In genomic region chr4:14169460-14169859, GRCh38 we compare ENCODE assay signal across 17 cellular contexts.
DNase-seq lines count a peak whose midpoint lies in the region; ATAC-seq, FAIRE-seq and TF ChIP-seq lines count a peak whose summit lies in the region.
"Had no signal": no experiment of that assay in that cellular context is flagged by ENCODE, and none has a peak within 500 bp of the region (broad histone marks: within the 10 kb centered on the region; RNA-seq: fewer than 3 reads in every experiment).

No MANE protein-coding gene starts in this region.

- no peak overlapping the region for H3K4me3 Mint-ChIP-seq in activated CD8-positive, alpha-beta T cell treated with anti-CD3 and anti-CD28 coated beads for 36 hours
- H3K4me3 Mint-ChIP-seq: activated T-cell treated with anti-CD3 and anti-CD28 coated beads, Interleukin-2, amount 50 U/mL, for 24 hours; immature natural killer cell; T-helper 17 cell had no signal

- H3K4me1 ChIP-seq in A549 (peaks cover 21% of the 10 kb centered on the region), adipocyte (ENCODE audit: control insufficient read depth, insufficient read depth, low read length) (peaks cover 16% of the 10 kb centered on the region)
- H3K4me1 ChIP-seq: Caco-2, Peyer's patch had no signal

- ATAC-seq in A549 (no peak), HG03280 (IDR thresholded peaks at IDR 0.05; ENCODE audit: unreplicated experiment) (no peak)
- ATAC-seq in activated CD8-positive, alpha-beta T cell treated with anti-CD3 and anti-CD28 coated beads for 36 hours, result no peak
- ATAC-seq: gastroesophageal sphincter, HepG2, T-helper 17 cell had no signal

- TF ChIP-seq RAD21 in A549 (conservative IDR thresholded peaks at IDR 0.05 in 1 of 2, IDR thresholded peaks at IDR 0.05 in 1 of 2), result no peak

- CTCF ChIA-PET in A549 (lab: Yijun Ruan, JAX), result interaction anchor here (0.6 to 1.1 kb wide), 2 partner anchors 513 to 552 kb away, joined by 3 to 4 read pairs; no protein-coding TSS in a partner anchor
- CTCF ChIA-PET in activated CD8-positive, alpha-beta T cell treated with anti-CD3 and anti-CD28 coated beads for 36 hours (lab: Charles Lee), result no interaction called here

- no peak for TF ChIP-seq EP300 in A549 (IDR thresholded peaks at IDR 0.05)

- TF ChIP-seq POLR2A in A549 (IDR thresholded peaks at IDR 0.05; ENCODE audit: low read length) (no peak), erythroblast (IDR thresholded peaks at IDR 0.05; ENCODE audit: low read length) (no peak)

- no peaks in the 10 kb centered on the region for H3K27me3 Mint-ChIP-seq in activated CD8-positive, alpha-beta T cell treated with anti-CD3 and anti-CD28 coated beads for 36 hours
- H3K27me3 Mint-ChIP-seq: activated T-cell treated with anti-CD3 and anti-CD28 coated beads, Interleukin-2, amount 50 U/mL, for 24 hours; T-helper 17 cell had no signal

- no peak overlapping the region for H3K27ac Mint-ChIP-seq in activated CD8-positive, alpha-beta T cell treated with anti-CD3 and anti-CD28 coated beads for 36 hours
- H3K27ac Mint-ChIP-seq: activated T-cell treated with anti-CD3 and anti-CD28 coated beads, Interleukin-2, amount 50 U/mL, for 24 hours; immature natural killer cell; T-helper 17 cell had no signal

- H3K27ac ChIP-seq in A549, result peak overlapping the region; percentile 45 to 58; a peak in 4 of 6 replicates
- H3K27ac ChIP-seq: gastroesophageal sphincter, pancreas, Peyer's patch had no signal

- FAIRE-seq in A549 (lab: Jason Lieb, UNC), result no peak
- FAIRE-seq: HepG2, pancreas had no signal

- H3K36me3 Mint-ChIP-seq in activated CD8-positive, alpha-beta T cell treated with anti-CD3 and anti-CD28 coated beads for 36 hours (ENCODE audit: low read depth), result no peaks in the 10 kb centered on the region
- H3K36me3 Mint-ChIP-seq: immature natural killer cell had no signal

- WGBS in A549 (ENCODE audit: missing lambda C conversion rate), result 49% methylated on average over 2 of the region's 2 CpGs

- no peaks in the 10 kb centered on the region for H3K9me3 Mint-ChIP-seq in activated CD8-positive, alpha-beta T cell treated with anti-CD3 and anti-CD28 coated beads for 36 hours
- H3K9me3 Mint-ChIP-seq: activated T-cell treated with anti-CD3 and anti-CD28 coated beads, Interleukin-2, amount 50 U/mL, for 24 hours had no signal

- H3K9me3 ChIP-seq in A549, result no peaks in the 10 kb centered on the region
- H3K9me3 ChIP-seq in adipocyte (ENCODE audit: control insufficient read depth, low read length), result no peaks in the 10 kb centered on the region
- H3K9me3 ChIP-seq: Caco-2, gastroesophageal sphincter, pancreas, Peyer's patch had no signal

- no peaks in the 10 kb centered on the region for H3K27me3 ChIP-seq in adipocyte (replicated peaks; ENCODE audit: control insufficient read depth, insufficient read depth, low read length)
- H3K27me3 ChIP-seq: gastroesophageal sphincter, pancreas, Peyer's patch had no signal

- intact Hi-C loops in activated CD8-positive, alpha-beta T cell treated with anti-CD3 and anti-CD28 coated beads for 36 hours (cut with micrococcal nuclease), result no loop called here

- H3K9ac ChIP-seq in adipocyte (ENCODE audit: low read length), result no peak overlapping the region

- H3K36me3 ChIP-seq in adipocyte (ENCODE audit: control insufficient read depth, insufficient read depth, low read length, severe bottlenecking), result no peaks in the 10 kb centered on the region
- H3K36me3 ChIP-seq: gastroesophageal sphincter, pancreas, Peyer's patch had no signal

- no peak for TF ChIP-seq CTCF in A549 (IDR thresholded peaks at IDR 0.05)
- no peak for TF ChIP-seq CTCF in activated CD8-positive, alpha-beta T cell treated with anti-CD3 and anti-CD28 coated beads for 36 hours (IDR thresholded peaks at IDR 0.05)

- DNase-seq in A549 (ENCODE audit: low read depth in 1 of 2, low spot score in 1 of 2), result peak in 1 of 2 experiments; percentile 16
- DNase-seq in HS-27A (ENCODE audit: low read depth), result peak; percentile 43
- DNase-seq in adipocyte (ENCODE audit: low read depth), result peak; percentile 3
- peak; percentile 14 for DNase-seq in glomerular visceral epithelial cell (ENCODE audit: extremely low spot score)
- DNase-seq in NCI-H1105 (lab: John Stamatoyannopoulos, UW), result no peak
- DNase-seq in erythroblast (lab: John Stamatoyannopoulos, UW), result no peak
- no peak for DNase-seq in activated CD8-positive, alpha-beta T cell treated with anti-CD3 and anti-CD28 coated beads for 36 hours
- DNase-seq: activated CD4-positive, alpha-beta T cell treated with anti-CD3 and anti-CD28 coated beads for 4 hours; activated T-cell treated with anti-CD3 and anti-CD28 coated beads, Interleukin-2, amount 50 U/mL, for 24 hours; Caco-2; immature natural killer cell; T-helper 17 cell had no signal

- H3K4me1 Mint-ChIP-seq in activated CD8-positive, alpha-beta T cell treated with anti-CD3 and anti-CD28 coated beads for 36 hours (ENCODE audit: low read depth), result no peaks in the 10 kb centered on the region
- H3K4me1 Mint-ChIP-seq: immature natural killer cell, T-helper 17 cell had no signal

- H3K4me3 ChIP-seq in A549 (no peak overlapping the region), adipocyte (ENCODE audit: low read length) (no peak overlapping the region)
- H3K4me3 ChIP-seq: gastroesophageal sphincter, pancreas, Peyer's patch had no signal

- H3K4me2 ChIP-seq in A549, result peak overlapping the region; percentile 66

- POLR2A ChIA-PET in A549 (lab: Yijun Ruan, JAX), result interaction anchor here (0.6 to 1.0 kb wide), 2 partner anchors 181 to 849 kb away, joined by 3 read pairs; no protein-coding TSS in a partner anchor
- POLR2A ChIA-PET in activated CD8-positive, alpha-beta T cell treated with anti-CD3 and anti-CD28 coated beads for 36 hours (lab: Charles Lee), result no interaction called here

TF ChIP-seq in A549, 52 proteins besides CTCF, POLR2A, EP300 and RAD21:
- TF ChIP-seq HES2 (IDR thresholded peaks at IDR 0.05) (no peak), ZSCAN20 (CRISPR knock-in tag; IDR thresholded peaks at IDR 0.05) (no peak), ESRRA (IDR thresholded peaks at IDR 0.05; ENCODE audit: borderline replicate concordance, low read length) (no peak), CEBPB (IDR thresholded peaks at IDR 0.05) (no peak), POLR2AphosphoS2 (conservative IDR thresholded peaks at IDR 0.05; ENCODE audit: low read length) (no peak), RCOR1 (IDR thresholded peaks at IDR 0.05; ENCODE audit: low read depth, low read length) (no peak), REST (IDR thresholded peaks at IDR 0.05) (no peak), NFE2L2 (conservative IDR thresholded peaks at IDR 0.05; ENCODE audit: low read length) (no peak), ZNF302 (CRISPR knock-in tag; IDR thresholded peaks at IDR 0.05) (no peak), EHMT2 (IDR thresholded peaks at IDR 0.05; ENCODE audit: low read depth) (no peak)
- TF ChIP-seq, protein P1, sequence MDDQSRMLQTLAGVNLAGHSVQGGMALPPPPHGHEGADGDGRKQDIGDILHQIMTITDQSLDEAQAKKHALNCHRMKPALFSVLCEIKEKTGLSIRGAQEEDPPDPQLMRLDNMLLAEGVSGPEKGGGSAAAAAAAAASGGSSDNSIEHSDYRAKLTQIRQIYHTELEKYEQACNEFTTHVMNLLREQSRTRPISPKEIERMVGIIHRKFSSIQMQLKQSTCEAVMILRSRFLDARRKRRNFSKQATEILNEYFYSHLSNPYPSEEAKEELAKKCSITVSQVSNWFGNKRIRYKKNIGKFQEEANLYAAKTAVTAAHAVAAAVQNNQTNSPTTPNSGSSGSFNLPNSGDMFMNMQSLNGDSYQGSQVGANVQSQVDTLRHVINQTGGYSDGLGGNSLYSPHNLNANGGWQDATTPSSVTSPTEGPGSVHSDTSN (IDR thresholded peaks at IDR 0.05), result no peak
TF ChIP-seq in A549: peak in this region for 0.

Comparison
In these comparisons a context has a peak if more than half of its experiments do, and no peak if none do; other contexts are left out.
1. DNase-seq: peak in HS-27A (single experiment), adipocyte (single experiment) and glomerular visceral epithelial cell (single experiment); none in NCI-H1105 (single experiment), erythroblast (0 of 2) and activated CD8-positive, alpha-beta T cell treated with anti-CD3 and anti-CD28 coated beads for 36 hours (single experiment).